1 cellular context compared by ENCODE assay signal in genomic region chr19:11265785-11266236, GRCh38.
TF ChIP-seq lines count a peak whose summit lies in the region.

No MANE protein-coding gene starts in this region.

TF ChIP-seq in HepG2, 621 proteins besides CTCF, POLR2A, EP300 and RAD21 (continued from another document and continues in another):
- TF ChIP-seq, protein P1, sequence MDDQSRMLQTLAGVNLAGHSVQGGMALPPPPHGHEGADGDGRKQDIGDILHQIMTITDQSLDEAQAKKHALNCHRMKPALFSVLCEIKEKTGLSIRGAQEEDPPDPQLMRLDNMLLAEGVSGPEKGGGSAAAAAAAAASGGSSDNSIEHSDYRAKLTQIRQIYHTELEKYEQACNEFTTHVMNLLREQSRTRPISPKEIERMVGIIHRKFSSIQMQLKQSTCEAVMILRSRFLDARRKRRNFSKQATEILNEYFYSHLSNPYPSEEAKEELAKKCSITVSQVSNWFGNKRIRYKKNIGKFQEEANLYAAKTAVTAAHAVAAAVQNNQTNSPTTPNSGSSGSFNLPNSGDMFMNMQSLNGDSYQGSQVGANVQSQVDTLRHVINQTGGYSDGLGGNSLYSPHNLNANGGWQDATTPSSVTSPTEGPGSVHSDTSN (CRISPR knock-in tag; IDR thresholded peaks at IDR 0.05; ENCODE audit: borderline replicate concordance) = no peak
- TF ChIP-seq, protein P2, sequence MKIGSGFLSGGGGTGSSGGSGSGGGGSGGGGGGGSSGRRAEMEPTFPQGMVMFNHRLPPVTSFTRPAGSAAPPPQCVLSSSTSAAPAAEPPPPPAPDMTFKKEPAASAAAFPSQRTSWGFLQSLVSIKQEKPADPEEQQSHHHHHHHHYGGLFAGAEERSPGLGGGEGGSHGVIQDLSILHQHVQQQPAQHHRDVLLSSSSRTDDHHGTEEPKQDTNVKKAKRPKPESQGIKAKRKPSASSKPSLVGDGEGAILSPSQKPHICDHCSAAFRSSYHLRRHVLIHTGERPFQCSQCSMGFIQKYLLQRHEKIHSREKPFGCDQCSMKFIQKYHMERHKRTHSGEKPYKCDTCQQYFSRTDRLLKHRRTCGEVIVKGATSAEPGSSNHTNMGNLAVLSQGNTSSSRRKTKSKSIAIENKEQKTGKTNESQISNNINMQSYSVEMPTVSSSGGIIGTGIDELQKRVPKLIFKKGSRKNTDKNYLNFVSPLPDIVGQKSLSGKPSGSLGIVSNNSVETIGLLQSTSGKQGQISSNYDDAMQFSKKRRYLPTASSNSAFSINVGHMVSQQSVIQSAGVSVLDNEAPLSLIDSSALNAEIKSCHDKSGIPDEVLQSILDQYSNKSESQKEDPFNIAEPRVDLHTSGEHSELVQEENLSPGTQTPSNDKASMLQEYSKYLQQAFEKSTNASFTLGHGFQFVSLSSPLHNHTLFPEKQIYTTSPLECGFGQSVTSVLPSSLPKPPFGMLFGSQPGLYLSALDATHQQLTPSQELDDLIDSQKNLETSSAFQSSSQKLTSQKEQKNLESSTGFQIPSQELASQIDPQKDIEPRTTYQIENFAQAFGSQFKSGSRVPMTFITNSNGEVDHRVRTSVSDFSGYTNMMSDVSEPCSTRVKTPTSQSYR (CRISPR knock-in tag; IDR thresholded peaks at IDR 0.05; ENCODE audit: borderline replicate concordance) = peak; percentile 91
- TF ChIP-seq ZMYM4 (CRISPR knock-in tag; IDR thresholded peaks at IDR 0.05) = peak; percentile 77
- TF ChIP-seq UBTF (CRISPR knock-in tag; IDR thresholded peaks at IDR 0.05) = peak; percentile 82
- TF ChIP-seq, protein P3, sequence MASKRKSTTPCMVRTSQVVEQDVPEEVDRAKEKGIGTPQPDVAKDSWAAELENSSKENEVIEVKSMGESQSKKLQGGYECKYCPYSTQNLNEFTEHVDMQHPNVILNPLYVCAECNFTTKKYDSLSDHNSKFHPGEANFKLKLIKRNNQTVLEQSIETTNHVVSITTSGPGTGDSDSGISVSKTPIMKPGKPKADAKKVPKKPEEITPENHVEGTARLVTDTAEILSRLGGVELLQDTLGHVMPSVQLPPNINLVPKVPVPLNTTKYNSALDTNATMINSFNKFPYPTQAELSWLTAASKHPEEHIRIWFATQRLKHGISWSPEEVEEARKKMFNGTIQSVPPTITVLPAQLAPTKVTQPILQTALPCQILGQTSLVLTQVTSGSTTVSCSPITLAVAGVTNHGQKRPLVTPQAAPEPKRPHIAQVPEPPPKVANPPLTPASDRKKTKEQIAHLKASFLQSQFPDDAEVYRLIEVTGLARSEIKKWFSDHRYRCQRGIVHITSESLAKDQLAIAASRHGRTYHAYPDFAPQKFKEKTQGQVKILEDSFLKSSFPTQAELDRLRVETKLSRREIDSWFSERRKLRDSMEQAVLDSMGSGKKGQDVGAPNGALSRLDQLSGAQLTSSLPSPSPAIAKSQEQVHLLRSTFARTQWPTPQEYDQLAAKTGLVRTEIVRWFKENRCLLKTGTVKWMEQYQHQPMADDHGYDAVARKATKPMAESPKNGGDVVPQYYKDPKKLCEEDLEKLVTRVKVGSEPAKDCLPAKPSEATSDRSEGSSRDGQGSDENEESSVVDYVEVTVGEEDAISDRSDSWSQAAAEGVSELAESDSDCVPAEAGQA (IDR thresholded peaks at IDR 0.05; ENCODE audit: low read depth) = peak; percentile 76; the same call in 1 of the 2 replicates
- TF ChIP-seq, protein P3 (CRISPR knock-in tag; IDR thresholded peaks at IDR 0.05; ENCODE audit: borderline replicate concordance) = no peak
- TF ChIP-seq, protein P4, sequence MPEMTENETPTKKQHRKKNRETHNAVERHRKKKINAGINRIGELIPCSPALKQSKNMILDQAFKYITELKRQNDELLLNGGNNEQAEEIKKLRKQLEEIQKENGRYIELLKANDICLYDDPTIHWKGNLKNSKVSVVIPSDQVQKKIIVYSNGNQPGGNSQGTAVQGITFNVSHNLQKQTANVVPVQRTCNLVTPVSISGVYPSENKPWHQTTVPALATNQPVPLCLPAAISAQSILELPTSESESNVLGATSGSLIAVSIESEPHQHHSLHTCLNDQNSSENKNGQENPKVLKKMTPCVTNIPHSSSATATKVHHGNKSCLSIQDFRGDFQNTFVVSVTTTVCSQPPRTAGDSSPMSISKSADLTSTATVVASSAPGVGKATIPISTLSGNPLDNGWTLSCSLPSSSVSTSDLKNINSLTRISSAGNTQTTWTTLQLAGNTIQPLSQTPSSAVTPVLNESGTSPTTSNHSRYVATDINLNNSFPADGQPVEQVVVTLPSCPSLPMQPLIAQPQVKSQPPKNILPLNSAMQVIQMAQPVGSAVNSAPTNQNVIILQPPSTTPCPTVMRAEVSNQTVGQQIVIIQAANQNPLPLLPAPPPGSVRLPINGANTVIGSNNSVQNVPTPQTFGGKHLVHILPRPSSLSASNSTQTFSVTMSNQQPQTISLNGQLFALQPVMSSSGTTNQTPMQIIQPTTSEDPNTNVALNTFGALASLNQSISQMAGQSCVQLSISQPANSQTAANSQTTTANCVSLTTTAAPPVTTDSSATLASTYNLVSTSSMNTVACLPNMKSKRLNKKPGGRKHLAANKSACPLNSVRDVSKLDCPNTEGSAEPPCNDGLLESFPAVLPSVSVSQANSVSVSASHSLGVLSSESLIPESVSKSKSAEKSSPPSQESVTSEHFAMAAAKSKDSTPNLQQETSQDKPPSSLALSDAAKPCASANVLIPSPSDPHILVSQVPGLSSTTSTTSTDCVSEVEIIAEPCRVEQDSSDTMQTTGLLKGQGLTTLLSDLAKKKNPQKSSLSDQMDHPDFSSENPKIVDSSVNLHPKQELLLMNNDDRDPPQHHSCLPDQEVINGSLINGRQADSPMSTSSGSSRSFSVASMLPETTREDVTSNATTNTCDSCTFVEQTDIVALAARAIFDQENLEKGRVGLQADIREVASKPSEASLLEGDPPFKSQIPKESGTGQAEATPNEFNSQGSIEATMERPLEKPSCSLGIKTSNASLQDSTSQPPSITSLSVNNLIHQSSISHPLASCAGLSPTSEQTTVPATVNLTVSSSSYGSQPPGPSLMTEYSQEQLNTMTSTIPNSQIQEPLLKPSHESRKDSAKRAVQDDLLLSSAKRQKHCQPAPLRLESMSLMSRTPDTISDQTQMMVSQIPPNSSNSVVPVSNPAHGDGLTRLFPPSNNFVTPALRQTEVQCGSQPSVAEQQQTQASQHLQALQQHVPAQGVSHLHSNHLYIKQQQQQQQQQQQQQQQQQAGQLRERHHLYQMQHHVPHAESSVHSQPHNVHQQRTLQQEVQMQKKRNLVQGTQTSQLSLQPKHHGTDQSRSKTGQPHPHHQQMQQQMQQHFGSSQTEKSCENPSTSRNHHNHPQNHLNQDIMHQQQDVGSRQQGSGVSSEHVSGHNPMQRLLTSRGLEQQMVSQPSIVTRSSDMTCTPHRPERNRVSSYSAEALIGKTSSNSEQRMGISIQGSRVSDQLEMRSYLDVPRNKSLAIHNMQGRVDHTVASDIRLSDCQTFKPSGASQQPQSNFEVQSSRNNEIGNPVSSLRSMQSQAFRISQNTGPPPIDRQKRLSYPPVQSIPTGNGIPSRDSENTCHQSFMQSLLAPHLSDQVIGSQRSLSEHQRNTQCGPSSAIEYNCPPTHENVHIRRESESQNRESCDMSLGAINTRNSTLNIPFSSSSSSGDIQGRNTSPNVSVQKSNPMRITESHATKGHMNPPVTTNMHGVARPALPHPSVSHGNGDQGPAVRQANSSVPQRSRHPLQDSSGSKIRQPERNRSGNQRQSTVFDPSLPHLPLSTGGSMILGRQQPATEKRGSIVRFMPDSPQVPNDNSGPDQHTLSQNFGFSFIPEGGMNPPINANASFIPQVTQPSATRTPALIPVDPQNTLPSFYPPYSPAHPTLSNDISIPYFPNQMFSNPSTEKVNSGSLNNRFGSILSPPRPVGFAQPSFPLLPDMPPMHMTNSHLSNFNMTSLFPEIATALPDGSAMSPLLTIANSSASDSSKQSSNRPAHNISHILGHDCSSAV (CRISPR knock-in tag; IDR thresholded peaks at IDR 0.05; ENCODE audit: borderline replicate concordance) = no peak
- no peak; the same call in 1 of the 2 replicates for TF ChIP-seq REXO4 (CRISPR knock-in tag; IDR thresholded peaks at IDR 0.05; ENCODE audit: borderline replicate concordance)
- peak; percentile 96 for TF ChIP-seq MED1 (CRISPR knock-in tag; IDR thresholded peaks at IDR 0.05)
- no peak for TF ChIP-seq ZNF17 (CRISPR knock-in tag; IDR thresholded peaks at IDR 0.05)
- no peak for TF ChIP-seq ZNF713 (CRISPR knock-in tag; IDR thresholded peaks at IDR 0.05)
- TF ChIP-seq, protein P5, sequence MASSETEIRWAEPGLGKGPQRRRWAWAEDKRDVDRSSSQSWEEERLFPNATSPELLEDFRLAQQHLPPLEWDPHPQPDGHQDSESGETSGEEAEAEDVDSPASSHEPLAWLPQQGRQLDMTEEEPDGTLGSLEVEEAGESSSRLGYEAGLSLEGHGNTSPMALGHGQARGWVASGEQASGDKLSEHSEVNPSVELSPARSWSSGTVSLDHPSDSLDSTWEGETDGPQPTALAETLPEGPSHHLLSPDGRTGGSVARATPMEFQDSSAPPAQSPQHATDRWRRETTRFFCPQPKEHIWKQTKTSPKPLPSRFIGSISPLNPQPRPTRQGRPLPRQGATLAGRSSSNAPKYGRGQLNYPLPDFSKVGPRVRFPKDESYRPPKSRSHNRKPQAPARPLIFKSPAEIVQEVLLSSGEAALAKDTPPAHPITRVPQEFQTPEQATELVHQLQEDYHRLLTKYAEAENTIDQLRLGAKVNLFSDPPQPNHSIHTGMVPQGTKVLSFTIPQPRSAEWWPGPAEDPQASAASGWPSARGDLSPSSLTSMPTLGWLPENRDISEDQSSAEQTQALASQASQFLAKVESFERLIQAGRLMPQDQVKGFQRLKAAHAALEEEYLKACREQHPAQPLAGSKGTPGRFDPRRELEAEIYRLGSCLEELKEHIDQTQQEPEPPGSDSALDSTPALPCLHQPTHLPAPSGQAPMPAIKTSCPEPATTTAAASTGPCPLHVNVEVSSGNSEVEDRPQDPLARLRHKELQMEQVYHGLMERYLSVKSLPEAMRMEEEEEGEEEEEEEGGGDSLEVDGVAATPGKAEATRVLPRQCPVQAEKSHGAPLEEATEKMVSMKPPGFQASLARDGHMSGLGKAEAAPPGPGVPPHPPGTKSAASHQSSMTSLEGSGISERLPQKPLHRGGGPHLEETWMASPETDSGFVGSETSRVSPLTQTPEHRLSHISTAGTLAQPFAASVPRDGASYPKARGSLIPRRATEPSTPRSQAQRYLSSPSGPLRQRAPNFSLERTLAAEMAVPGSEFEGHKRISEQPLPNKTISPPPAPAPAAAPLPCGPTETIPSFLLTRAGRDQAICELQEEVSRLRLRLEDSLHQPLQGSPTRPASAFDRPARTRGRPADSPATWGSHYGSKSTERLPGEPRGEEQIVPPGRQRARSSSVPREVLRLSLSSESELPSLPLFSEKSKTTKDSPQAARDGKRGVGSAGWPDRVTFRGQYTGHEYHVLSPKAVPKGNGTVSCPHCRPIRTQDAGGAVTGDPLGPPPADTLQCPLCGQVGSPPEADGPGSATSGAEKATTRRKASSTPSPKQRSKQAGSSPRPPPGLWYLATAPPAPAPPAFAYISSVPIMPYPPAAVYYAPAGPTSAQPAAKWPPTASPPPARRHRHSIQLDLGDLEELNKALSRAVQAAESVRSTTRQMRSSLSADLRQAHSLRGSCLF (CRISPR knock-in tag; IDR thresholded peaks at IDR 0.05; ENCODE audit: borderline replicate concordance) = no peak
- TF ChIP-seq, protein P6, sequence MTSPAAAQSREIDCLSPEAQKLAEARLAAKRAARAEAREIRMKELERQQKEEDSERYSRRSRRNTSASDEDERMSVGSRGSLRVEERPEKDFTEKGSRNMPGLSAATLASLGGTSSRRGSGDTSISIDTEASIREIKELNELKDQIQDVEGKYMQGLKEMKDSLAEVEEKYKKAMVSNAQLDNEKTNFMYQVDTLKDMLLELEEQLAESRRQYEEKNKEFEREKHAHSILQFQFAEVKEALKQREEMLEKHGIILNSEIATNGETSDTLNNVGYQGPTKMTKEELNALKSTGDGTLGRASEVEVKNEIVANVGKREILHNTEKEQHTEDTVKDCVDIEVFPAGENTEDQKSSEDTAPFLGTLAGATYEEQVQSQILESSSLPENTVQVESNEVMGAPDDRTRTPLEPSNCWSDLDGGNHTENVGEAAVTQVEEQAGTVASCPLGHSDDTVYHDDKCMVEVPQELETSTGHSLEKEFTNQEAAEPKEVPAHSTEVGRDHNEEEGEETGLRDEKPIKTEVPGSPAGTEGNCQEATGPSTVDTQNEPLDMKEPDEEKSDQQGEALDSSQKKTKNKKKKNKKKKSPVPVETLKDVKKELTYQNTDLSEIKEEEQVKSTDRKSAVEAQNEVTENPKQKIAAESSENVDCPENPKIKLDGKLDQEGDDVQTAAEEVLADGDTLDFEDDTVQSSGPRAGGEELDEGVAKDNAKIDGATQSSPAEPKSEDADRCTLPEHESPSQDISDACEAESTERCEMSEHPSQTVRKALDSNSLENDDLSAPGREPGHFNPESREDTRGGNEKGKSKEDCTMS (CRISPR knock-in tag; conservative IDR thresholded peaks at IDR 0.05) = no peak
- TF ChIP-seq TBL1XR1 (IDR thresholded peaks at IDR 0.05; ENCODE audit: borderline replicate concordance, low read length, partially characterized antibody) = peak; percentile 12
- TF ChIP-seq ZNF484 (CRISPR knock-in tag; IDR thresholded peaks at IDR 0.05; ENCODE audit: borderline replicate concordance, low read depth) = no peak
- peak; percentile 95 for TF ChIP-seq MXD4 (CRISPR knock-in tag; IDR thresholded peaks at IDR 0.05)
- TF ChIP-seq SIN3B (IDR thresholded peaks at IDR 0.05; ENCODE audit: low read length) = no peak
- TF ChIP-seq CREB1 (IDR thresholded peaks at IDR 0.05) = 0 out of 2 replicates have a peak, but pooled peaks have one; percentile 35
- TF ChIP-seq CREB1 (CRISPR knock-in tag; IDR thresholded peaks at IDR 0.05) = peak; percentile 49; the same call in 1 of the 2 replicates
- TF ChIP-seq ARNT2 (CRISPR knock-in tag; IDR thresholded peaks at IDR 0.05; ENCODE audit: low read depth) = peak; percentile 88
